In genomic region chr6:71386215-71386614, GRCh38 we compare ENCODE assay signal across 23 cellular contexts.
"Had no signal": no experiment of that assay in that cellular context is flagged by ENCODE, and none has a peak within 500 bp of the region (broad histone marks: within the 10 kb centered on the region; RNA-seq: fewer than 3 reads in every experiment).

No MANE protein-coding gene starts in this region.

- ATAC-seq: activated CD8-positive, alpha-beta T cell treated with anti-CD3 and anti-CD28 coated beads, Interleukin-2, amount 10 ng/mL, durations not matched to agents 7 days and 5 days; effector memory CD8-positive, alpha-beta T cell; left colon; psoas muscle; stimulated activated naive CD8-positive, alpha-beta T cell treated with anti-CD3 and anti-CD28 coated beads, Interleukin-15, Interleukin-2, amounts not matched to agents 100 U/mL and 50 U/mL, for 24 hours had no signal

- H3K4me1 ChIP-seq: testis had no signal

- H3K27ac Mint-ChIP-seq: activated CD8-positive, alpha-beta T cell treated with anti-CD3 and anti-CD28 coated beads, Interleukin-2, amount 10 ng/mL, durations not matched to agents 7 days and 5 days; activated T-helper 1 cell treated with anti-CD3 and anti-CD28 coated beads, Interleukin-12 subunit alpha, Interleukin-12 subunit beta, Interleukin-2, Interleukin-4 antibody, amounts not matched to agents 30 ng/mL and 10 ng/mL and 1 ng/mL, durations not matched to agents 14 hours and 24 hours and 36 hours; dendritic cell treated with granulocyte-macrophage colony-stimulating factor and Interleukin-4, amounts not matched to agents 40 ng/mL and 50 ng/mL, for 4 days; effector memory CD8-positive, alpha-beta T cell; immature natural killer cell; nephron progenitor cell had no signal

- H3K4me3 Mint-ChIP-seq: activated CD8-positive, alpha-beta T cell treated with anti-CD3 and anti-CD28 coated beads, Interleukin-2, amount 10 ng/mL, durations not matched to agents 7 days and 5 days; activated T-helper 1 cell treated with anti-CD3 and anti-CD28 coated beads, Interleukin-12 subunit alpha, Interleukin-12 subunit beta, Interleukin-2, Interleukin-4 antibody, amounts not matched to agents 30 ng/mL and 10 ng/mL and 1 ng/mL, durations not matched to agents 14 hours and 24 hours and 36 hours; dendritic cell treated with granulocyte-macrophage colony-stimulating factor and Interleukin-4, amounts not matched to agents 40 ng/mL and 50 ng/mL, for 4 days; effector memory CD8-positive, alpha-beta T cell; immature natural killer cell; nephron progenitor cell had no signal

- H3K27ac ChIP-seq: adrenal gland, psoas muscle, testis, WERI-Rb-1 had no signal

- H3K36me3 ChIP-seq: adrenal gland, WERI-Rb-1 had no signal

- H3K4me1 Mint-ChIP-seq: immature natural killer cell had no signal

- H3K27me3 ChIP-seq: adrenal gland, right lobe of liver, testis, upper lobe of right lung had no signal

- H3K36me3 Mint-ChIP-seq: immature natural killer cell had no signal

- DNase-seq: activated CD4-positive, alpha-beta T cell treated with anti-CD3 and anti-CD28 coated beads for 4 hours; activated CD8-positive, alpha-beta memory T cell treated with anti-CD3 and anti-CD28 coated beads, Interleukin-2, amount 50 U/mL, for 48 hours; activated CD8-positive, alpha-beta T cell treated with anti-CD3 and anti-CD28 coated beads, Interleukin-2, amount 10 ng/mL, durations not matched to agents 7 days and 5 days; activated naive CD4-positive, alpha-beta T cell; adrenal gland; cerebellar nuclear complex; effector memory CD8-positive, alpha-beta T cell; glutamatergic neuron; immature natural killer cell; left colon; nephron progenitor cell; psoas muscle; right lobe of liver; stimulated activated CD4-positive, alpha-beta T cell treated with anti-CD3 and anti-CD28 coated beads, Interleukin-12 subunit alpha, Interleukin-12 subunit beta, amount 100 ng/mL, for 4 hours; stimulated activated CD4-positive, alpha-beta T cell treated with anti-CD3 and anti-CD28 coated beads, Interleukin-4, amount 100 ng/mL, for 1 hour; stimulated activated CD8-positive, alpha-beta memory T cell treated with anti-CD3 and anti-CD28 coated beads, Interleukin-4, amount 100 ng/mL, for 48 hours; stimulated activated naive CD8-positive, alpha-beta T cell treated with anti-CD3 and anti-CD28 coated beads, Interleukin-15, Interleukin-2, amounts not matched to agents 100 U/mL and 50 U/mL, for 24 hours; T-helper 1 cell; testis; upper lobe of right lung; WERI-Rb-1 had no signal

- H3K9me3 ChIP-seq: adrenal gland, psoas muscle, right lobe of liver, testis, upper lobe of right lung had no signal

- H3K9me3 Mint-ChIP-seq: activated T-helper 1 cell treated with anti-CD3 and anti-CD28 coated beads, Interleukin-12 subunit alpha, Interleukin-12 subunit beta, Interleukin-2, Interleukin-4 antibody, amounts not matched to agents 30 ng/mL and 10 ng/mL and 1 ng/mL, durations not matched to agents 14 hours and 24 hours and 36 hours; dendritic cell treated with granulocyte-macrophage colony-stimulating factor and Interleukin-4, amounts not matched to agents 40 ng/mL and 50 ng/mL, for 4 days; effector memory CD8-positive, alpha-beta T cell; immature natural killer cell; nephron progenitor cell had no signal

- H3K4me3 ChIP-seq: adrenal gland, psoas muscle, right lobe of liver, testis, upper lobe of right lung had no signal
